Comparison of ENCODE assay signal across 8 cellular contexts in genomic region chr13:45464141-45464686, GRCh38. TPM values are rescaled to one million over a fixed set of nuclear protein-coding genes. Genes with fewer than 3 reads are reported as not detected.
DNase-seq lines count a peak whose midpoint lies in the region; ATAC-seq and TF ChIP-seq lines count a peak whose summit lies in the region.

No MANE protein-coding gene starts in this region.

- peak overlapping the region; percentile 78 for H3K4me2 ChIP-seq in SU-DHL-6 (ENCODE audit: low read depth, low read length, poor library complexity, severe bottlenecking)

- DNase-seq in fibroblast of mammary gland (ENCODE audit: low read depth): no peak
- DNase-seq in prostate gland (ENCODE audit: low spot score): no peak
- no peak for DNase-seq in stimulated activated CD4-positive, alpha-beta T cell treated with anti-CD3 and anti-CD28 coated beads, Interleukin-4, amount 100 ng/mL, for 4 hours
- DNase-seq in A172 (ENCODE audit: low spot score): no peak
- DNase-seq in stimulated activated CD4-positive, alpha-beta T cell treated with anti-CD3 and anti-CD28 coated beads, Interleukin-1b, Interleukin-23, amount 100 ng/mL, for 48 hours: no peak

- peaks cover 38% of the 10 kb centered on the region for H3F3A ChIP-seq in SU-DHL-6 (ENCODE audit: insufficient read depth)

- peaks cover 48% of the 10 kb centered on the region for H3K79me2 ChIP-seq in SU-DHL-6 (ENCODE audit: insufficient read depth, low read length)

- peak overlapping the region; percentile 85 for H2AFZ ChIP-seq in SU-DHL-6 (ENCODE audit: low read depth, low read length, severe bottlenecking)

- H3K4me3 ChIP-seq in GM08714 (ENCODE audit: low read length) (peak overlapping the region; percentile 69), SU-DHL-6 (ENCODE audit: insufficient read depth, low read length, poor library complexity, severe bottlenecking) (peak overlapping the region; percentile 97), fibroblast of mammary gland (ENCODE audit: control insufficient read depth, low read depth, low read length) (peak overlapping the region; percentile 89), prostate gland (peak overlapping the region; percentile 81 to 95)

- no peak for TF ChIP-seq CTCF in SU-DHL-6 (IDR thresholded peaks at IDR 0.05; ENCODE audit: insufficient read depth, low read length, poor library complexity, severe bottlenecking)
- no peak for TF ChIP-seq CTCF in fibroblast of mammary gland (conservative IDR thresholded peaks at IDR 0.05; ENCODE audit: control insufficient read depth, insufficient read depth, low read depth, low read length)
- TF ChIP-seq CTCF in prostate gland (IDR thresholded peaks at IDR 0.05): peak in 1 of 4 experiments; percentile 47

- H3K27ac ChIP-seq in SU-DHL-6 (ENCODE audit: low read depth, low read length): peak overlapping the region; percentile 63
- H3K27ac ChIP-seq in prostate gland: peak overlapping the region; percentile 83 to 86

- intact Hi-C loops in prostate gland (cut with DNase I): no loop called here

- no peaks in the 10 kb centered on the region for H3K36me3 ChIP-seq in SU-DHL-6 (ENCODE audit: low read length)
- no peaks in the 10 kb centered on the region for H3K36me3 ChIP-seq in prostate gland

- WGBS in prostate gland: 78% methylated on average over 9 of the region's 9 CpGs

- 0 out of 2 replicates have a peak, but pooled peaks cover 3% of the 10 kb centered on the region for H4K20me1 ChIP-seq in SU-DHL-6 (ENCODE audit: low read depth, low read length)

- H3K27me3 ChIP-seq in SU-DHL-6 (ENCODE audit: low read length): no peaks in the 10 kb centered on the region
- no peaks in the 10 kb centered on the region for H3K27me3 ChIP-seq in prostate gland (replicated peaks; ENCODE audit: insufficient read depth)

- no peaks in the 10 kb centered on the region for H3K9me2 ChIP-seq in SU-DHL-6 (replicated peaks; ENCODE audit: insufficient read depth, low read length)

- no peak for ATAC-seq in HG03095 (IDR thresholded peaks at IDR 0.05; ENCODE audit: unreplicated experiment)

- TF ChIP-seq POLR2A in prostate gland (IDR thresholded peaks at IDR 0.05): no peak

- H3K9me3 ChIP-seq in SU-DHL-6 (ENCODE audit: insufficient read depth, low read length) (no peaks in the 10 kb centered on the region), prostate gland (no peaks in the 10 kb centered on the region)

- H3K4me1 ChIP-seq in prostate gland (replicated peaks): peaks cover 13% of the 10 kb centered on the region

- peak overlapping the region; percentile 89 for H3K9ac ChIP-seq in SU-DHL-6 (ENCODE audit: low read length)

RNA-seq across cellular contexts. Expression of gene COG3, which starts 0.5 kb away (rescaled TPM):
- total RNA-seq in prostate gland: 10 to 100 TPM; 37.7 to 76.0 TPM
- total RNA-seq in A172 (2014; rRNA removed; shearing (Covaris generic)): 13.7 and 16.9 TPM in 2 replicates

RNA-seq across cellular contexts. Expression of gene SLC25A30, which starts 46.0 kb away (rescaled TPM):
- total RNA-seq in prostate gland: 10 to 100 TPM; 12.6 to 14.2 TPM
- 3.1 and 5.0 TPM in 2 replicates for total RNA-seq in A172 (2014; rRNA removed; shearing (Covaris generic))
